ENCODE assay signal across 10 cellular contexts in the genomic region with DNA sequence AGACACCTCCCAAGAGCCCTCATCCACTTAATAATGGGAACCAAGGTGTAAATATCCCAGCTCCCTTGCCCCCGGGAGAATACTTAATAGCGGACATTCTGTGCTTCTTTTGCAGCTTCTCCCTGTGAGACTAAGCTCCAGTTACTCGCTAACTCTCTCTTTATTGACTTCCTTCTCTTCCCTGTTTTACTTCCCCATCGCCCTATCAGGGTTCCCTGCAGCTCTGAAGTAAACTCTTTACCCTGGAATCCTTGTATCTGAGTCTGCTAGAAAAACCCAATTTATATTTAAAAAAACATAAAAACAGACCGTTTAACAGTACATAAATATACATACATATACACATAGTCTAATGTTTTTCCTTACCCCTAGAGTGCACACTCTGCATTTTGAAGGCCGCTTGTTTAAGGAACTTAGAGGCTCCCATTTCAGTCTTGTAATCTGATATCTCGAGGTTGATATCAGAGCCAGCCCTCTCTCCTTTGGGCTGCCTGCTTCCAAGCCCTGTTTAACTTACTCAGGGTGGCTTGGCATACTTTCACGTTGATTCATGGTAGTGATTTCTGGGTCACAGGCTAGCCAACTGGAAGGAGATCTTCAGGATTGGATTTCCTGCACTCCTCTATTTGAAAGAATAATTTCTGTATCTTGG.
A peak's percentile ranks its signal among the peaks of the same experiment; 100 is the strongest.
DNase-seq lines count a peak whose midpoint lies in the region; ATAC-seq and TF ChIP-seq lines count a peak whose summit lies in the region.
"Had no signal": no experiment of that assay in that cellular context is flagged by ENCODE, and none has a peak within 500 bp of the region (broad histone marks: within the 10 kb centered on the region; RNA-seq: fewer than 3 reads in every experiment).

No MANE protein-coding gene starts in this region.

- H3K9me3 ChIP-seq in left ventricle myocardium inferior (replicated peaks) = no peaks in the 10 kb centered on the region

- H3K4me3 ChIP-seq in fibroblast of mammary gland (ENCODE audit: control insufficient read depth, low read depth, low read length) (no peak overlapping the region), left ventricle myocardium inferior (no peak overlapping the region)

- ATAC-seq in GM21360 (IDR thresholded peaks at IDR 0.05; ENCODE audit: unreplicated experiment) (no peak), HG02938 (IDR thresholded peaks at IDR 0.05; ENCODE audit: unreplicated experiment) (no peak)
- ATAC-seq: Right ventricle myocardium inferior had no signal

- no peaks in the 10 kb centered on the region for H3K36me3 ChIP-seq in left ventricle myocardium inferior

- H3K4me1 ChIP-seq in left ventricle myocardium inferior = no peaks in the 10 kb centered on the region

- H3K27ac ChIP-seq in left ventricle myocardium inferior (replicated peaks) = no peak overlapping the region

- TF ChIP-seq CTCF in fibroblast of mammary gland (conservative IDR thresholded peaks at IDR 0.05; ENCODE audit: control insufficient read depth, insufficient read depth, low read depth, low read length) = no peak
- no peak for TF ChIP-seq CTCF in left ventricle myocardium inferior (IDR thresholded peaks at IDR 0.05; ENCODE audit: borderline replicate concordance)

- no peaks in the 10 kb centered on the region for H3K27me3 ChIP-seq in left ventricle myocardium inferior (ENCODE audit: low read depth)

- intact Hi-C loops in left ventricle myocardium inferior (cut with micrococcal nuclease) = no loop called here

- DNase-seq in GOT3 (lab: John Stamatoyannopoulos, UW) (peak; percentile 26), NCI-H526 treated with DMSO at 0.1 percent for 48 hours (lab: John Stamatoyannopoulos, UW) (peak; percentile 12), fibroblast of mammary gland (ENCODE audit: low read depth) (peak; percentile 88), renal cortical epithelial cell (ENCODE audit: low read depth) (peak; percentile 85), left ventricle myocardium inferior (no peak), NCI-H1417 (lab: John Stamatoyannopoulos, UW) (no peak)
- DNase-seq: activated naive CD8-positive, alpha-beta T cell treated with anti-CD3 and anti-CD28 coated beads, Interleukin-2, amount 10 ng/mL, durations not matched to agents 7 days and 5 days had no signal

Comparison
In these comparisons a context has a peak if more than half of its experiments do, and no peak if none do; other contexts are left out.
1. DNase-seq: peak in GOT3 (single experiment), NCI-H526 treated with DMSO at 0.1 percent for 48 hours (single experiment), fibroblast of mammary gland (single experiment) and renal cortical epithelial cell (single experiment); none in left ventricle myocardium inferior (single experiment) and NCI-H1417 (0 of 3).